30 cellular contexts compared by ENCODE assay signal in genomic region chr1:219296916-219297315, GRCh38.
DNase-seq lines count a peak whose midpoint lies in the region; ATAC-seq and TF ChIP-seq lines count a peak whose summit lies in the region.
"Had no signal": no experiment of that assay in that cellular context is flagged by ENCODE, and none has a peak within 500 bp of the region (broad histone marks: within the 10 kb centered on the region; RNA-seq: fewer than 3 reads in every experiment).

No MANE protein-coding gene starts in this region.

- H3K4me3 ChIP-seq in choroid plexus epithelial cell (ENCODE audit: low read depth, low read length) (no peak overlapping the region), vagina (no peak overlapping the region)
- H3K4me3 ChIP-seq: dorsolateral prefrontal cortex, ovary, right atrium auricular region, SJSA1 had no signal

- peaks cover 48% of the 10 kb centered on the region for H3K4me1 Mint-ChIP-seq in nephron
- no peaks in the 10 kb centered on the region for H3K4me1 Mint-ChIP-seq in activated CD4-positive, alpha-beta T cell treated with anti-CD3 and anti-CD28 coated beads for 36 hours
- H3K4me1 Mint-ChIP-seq: activated T-helper 17 cell treated with anti-CD3 and anti-CD28 coated beads, Interleukin-2, amount 50 U/mL, for 72 hours; CD4-positive, alpha-beta memory T cell had no signal

- no peak for ATAC-seq in activated CD4-positive, alpha-beta T cell treated with anti-CD3 and anti-CD28 coated beads for 36 hours
- ATAC-seq: activated naive CD4-positive, alpha-beta T cell treated with anti-CD3 and anti-CD28 coated beads, Interleukin-2, amount 50 U/mL, for 72 hours; activated T-helper 17 cell treated with anti-CD3 and anti-CD28 coated beads, Interleukin-2, amount 50 U/mL, for 72 hours; left ventricle myocardium superior; natural killer cell treated with Interleukin-12 subunit alpha and Interleukin-12 subunit beta and Interleukin-15 and Interleukin-18, amount 100 ng/mL, for 72 hours had no signal

- peak overlapping the region; percentile 18 for H3K27ac ChIP-seq in vagina
- H3K27ac ChIP-seq: 22Rv1, dorsolateral prefrontal cortex, ovary, SJSA1 had no signal

- intact Hi-C loops in vagina (cut with DNase I), result no loop called here
- intact Hi-C loops in activated CD4-positive, alpha-beta T cell treated with anti-CD3 and anti-CD28 coated beads for 36 hours (cut with DNase I, micrococcal nuclease), result no loop called here

- H3K9me3 Mint-ChIP-seq in nephron, result no peaks in the 10 kb centered on the region
- H3K9me3 Mint-ChIP-seq in activated CD4-positive, alpha-beta T cell treated with anti-CD3 and anti-CD28 coated beads for 36 hours (ENCODE audit: low read depth), result no peaks in the 10 kb centered on the region
- H3K9me3 Mint-ChIP-seq: activated naive CD4-positive, alpha-beta T cell treated with anti-CD3 and anti-CD28 coated beads, Interleukin-2, amount 50 U/mL, for 72 hours; activated T-helper 17 cell treated with anti-CD3 and anti-CD28 coated beads, Interleukin-2, amount 50 U/mL, for 72 hours had no signal

- DNase-seq in NCI-H1092 treated with DMSO at 0.1 percent for 48 hours (lab: John Stamatoyannopoulos, UW), result peak; percentile 51
- no peak for DNase-seq in NCI-H1092 (lab: John Stamatoyannopoulos, UW)
- peak; percentile 46 for DNase-seq in choroid plexus epithelial cell (ENCODE audit: low read depth)
- DNase-seq in vagina (ENCODE audit: extremely low spot score in 2 of 2), result no peak
- DNase-seq in activated CD4-positive, alpha-beta T cell treated with anti-CD3 and anti-CD28 coated beads for 36 hours, result no peak
- no peak for DNase-seq in inferior parietal cortex (ENCODE audit: extremely low spot score)
- DNase-seq in ureter (ENCODE audit: low spot score), result no peak
- DNase-seq: activated CD4-positive, alpha-beta T cell treated with anti-CD3 and anti-CD28 coated beads, Interleukin-2, amount 50 U/mL, for 48 hours; activated CD4-positive, CD25-positive, alpha-beta regulatory T cell; AML-193; CD4-positive, alpha-beta memory T cell; DMS 273 treated with DMSO at 0.1 percent for 48 hours; dorsolateral prefrontal cortex; islet precursor cell; Kasumi-1; left ventricle myocardium superior; midbrain; NCI-H1048; NCI-H1930; NCI-H526; ovary; stimulated activated CD4-positive, alpha-beta T cell treated with anti-CD3 and anti-CD28 coated beads, Interleukin-4, amount 100 ng/mL, for 1 hour; T-helper 1 cell had no signal

- no peak overlapping the region for H3K4me3 Mint-ChIP-seq in nephron
- no peak overlapping the region for H3K4me3 Mint-ChIP-seq in activated CD4-positive, alpha-beta T cell treated with anti-CD3 and anti-CD28 coated beads for 36 hours
- H3K4me3 Mint-ChIP-seq: activated T-helper 17 cell treated with anti-CD3 and anti-CD28 coated beads, Interleukin-2, amount 50 U/mL, for 72 hours; CD4-positive, alpha-beta memory T cell; natural killer cell treated with Interleukin-12 subunit alpha and Interleukin-12 subunit beta and Interleukin-15 and Interleukin-18, amount 100 ng/mL, for 72 hours had no signal

- no peaks in the 10 kb centered on the region for H3K27me3 ChIP-seq in vagina
- H3K27me3 ChIP-seq: dorsolateral prefrontal cortex, ovary, right atrium auricular region, SJSA1 had no signal

- POLR2A ChIA-PET in activated CD4-positive, alpha-beta T cell treated with anti-CD3 and anti-CD28 coated beads for 36 hours (lab: Charles Lee), result no interaction called here

- peaks cover 10% of the 10 kb centered on the region for H3K36me3 Mint-ChIP-seq in nephron (ENCODE audit: low read depth)
- no peaks in the 10 kb centered on the region for H3K36me3 Mint-ChIP-seq in activated CD4-positive, alpha-beta T cell treated with anti-CD3 and anti-CD28 coated beads for 36 hours (ENCODE audit: low read depth)
- H3K36me3 Mint-ChIP-seq: activated naive CD4-positive, alpha-beta T cell treated with anti-CD3 and anti-CD28 coated beads, Interleukin-2, amount 50 U/mL, for 72 hours; natural killer cell treated with Interleukin-12 subunit alpha and Interleukin-12 subunit beta and Interleukin-15 and Interleukin-18, amount 100 ng/mL, for 72 hours had no signal

- no peaks in the 10 kb centered on the region for H3K36me3 ChIP-seq in vagina
- H3K36me3 ChIP-seq: ovary, right atrium auricular region, SJSA1 had no signal

- H3K27me3 Mint-ChIP-seq in nephron (ENCODE audit: low read depth), result no peaks in the 10 kb centered on the region
- H3K27me3 Mint-ChIP-seq in activated CD4-positive, alpha-beta T cell treated with anti-CD3 and anti-CD28 coated beads for 36 hours, result no peaks in the 10 kb centered on the region
- H3K27me3 Mint-ChIP-seq: activated T-helper 17 cell treated with anti-CD3 and anti-CD28 coated beads, Interleukin-2, amount 50 U/mL, for 72 hours; CD4-positive, alpha-beta memory T cell; natural killer cell treated with Interleukin-12 subunit alpha and Interleukin-12 subunit beta and Interleukin-15 and Interleukin-18, amount 100 ng/mL, for 72 hours had no signal

- H3K4me1 ChIP-seq in vagina, result peaks cover 8% of the 10 kb centered on the region
- H3K4me1 ChIP-seq: SJSA1 had no signal

- no peaks in the 10 kb centered on the region for H3K9me3 ChIP-seq in vagina
- H3K9me3 ChIP-seq: ovary, right atrium auricular region, SJSA1 had no signal

- CTCF ChIA-PET in activated CD4-positive, alpha-beta T cell treated with anti-CD3 and anti-CD28 coated beads for 36 hours (lab: Charles Lee), result interaction anchor here (1.6 kb wide), 1 partner anchor 9 kb away, joined by 3 read pairs; no protein-coding TSS in a partner anchor

- TF ChIP-seq CTCF in choroid plexus epithelial cell (conservative IDR thresholded peaks at IDR 0.05; ENCODE audit: low read depth, low read length) (no peak), nephron (IDR thresholded peaks at IDR 0.05; ENCODE audit: unreplicated experiment in 3 of 3) (no peak), vagina (IDR thresholded peaks at IDR 0.05) (no peak)

- peak overlapping the region; percentile 71 to 97 (median 96) for H3K27ac Mint-ChIP-seq in nephron
- H3K27ac Mint-ChIP-seq in activated CD4-positive, alpha-beta T cell treated with anti-CD3 and anti-CD28 coated beads for 36 hours, result no peak overlapping the region
- H3K27ac Mint-ChIP-seq: activated naive CD4-positive, alpha-beta T cell treated with anti-CD3 and anti-CD28 coated beads, Interleukin-2, amount 50 U/mL, for 72 hours; activated T-helper 17 cell treated with anti-CD3 and anti-CD28 coated beads, Interleukin-2, amount 50 U/mL, for 72 hours; CD4-positive, alpha-beta memory T cell; natural killer cell treated with Interleukin-12 subunit alpha and Interleukin-12 subunit beta and Interleukin-15 and Interleukin-18, amount 100 ng/mL, for 72 hours had no signal

- no peak for TF ChIP-seq POLR2A in vagina (IDR thresholded peaks at IDR 0.05)

Comparison
In these comparisons a context has a peak if more than half of its experiments do, and no peak if none do; other contexts are left out.
1. DNase-seq: peak in NCI-H1092 treated with DMSO at 0.1 percent for 48 hours (single experiment) and choroid plexus epithelial cell (single experiment); none in NCI-H1092 (single experiment), vagina (0 of 2), activated CD4-positive, alpha-beta T cell treated with anti-CD3 and anti-CD28 coated beads for 36 hours (single experiment), inferior parietal cortex (single experiment) and ureter (single experiment).